In the genomic region with DNA sequence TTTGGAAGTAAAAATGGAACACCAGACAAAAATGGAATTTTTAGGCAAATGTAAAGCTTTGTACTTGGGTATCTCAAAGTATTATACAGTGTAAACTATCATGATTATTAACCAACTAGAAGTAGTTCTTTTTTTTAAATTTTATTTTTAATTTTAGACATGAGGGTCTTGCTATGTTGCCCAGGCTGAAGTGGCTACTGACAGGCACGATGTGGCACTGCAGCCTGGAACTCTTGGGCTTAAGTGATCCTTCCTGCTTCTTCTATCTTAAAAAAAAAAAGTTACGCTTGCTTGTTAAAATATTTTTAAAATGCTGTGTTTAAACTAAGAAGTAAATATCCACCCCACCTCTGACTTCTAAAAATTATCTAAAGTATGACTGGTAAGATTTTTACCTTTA, we compare ENCODE assay signal across 11 cellular contexts. TPM values are rescaled to one million over a fixed set of nuclear protein-coding genes. Genes with fewer than 3 reads are reported as not detected.
DNase-seq lines count a peak whose midpoint lies in the region; TF ChIP-seq lines count a peak whose summit lies in the region.
"Had no signal": no experiment of that assay in that cellular context is flagged by ENCODE, and none has a peak within 500 bp of the region (broad histone marks: within the 10 kb centered on the region; RNA-seq: fewer than 3 reads in every experiment).

No MANE protein-coding gene starts in this region.

- H3K79me2 ChIP-seq in MM.1S (ENCODE audit: low read length), result peaks cover 28% of the 10 kb centered on the region

- TF ChIP-seq EP300 in sigmoid colon (IDR thresholded peaks at IDR 0.05), result no peak

- no peak overlapping the region for H3K27ac ChIP-seq in MM.1S (ENCODE audit: low read length)
- H3K27ac ChIP-seq in dorsolateral prefrontal cortex, result peak overlapping the region in 52 of 59 donors; percentile 47 to 100 (median 98)
- peak overlapping the region in 3 of 4 donors; percentile 92 to 96 (median 94) for H3K27ac ChIP-seq in sigmoid colon
- H3K27ac ChIP-seq in testis, result peak overlapping the region in 1 of 2 donors; percentile 94

- no peak for TF ChIP-seq CTCF in GM06990 (IDR thresholded peaks at IDR 0.05; ENCODE audit: insufficient read depth, low read length, poor library complexity, severe bottlenecking)
- TF ChIP-seq CTCF in MM.1S (IDR thresholded peaks at IDR 0.05; ENCODE audit: low read length), result no peak
- peak in 1 of 56 donors; percentile 10 for TF ChIP-seq CTCF in dorsolateral prefrontal cortex (IDR thresholded peaks at IDR 0.05 in 54 of 56, conservative IDR thresholded peaks at IDR 0.05 in 2 of 56; ENCODE audit: low read depth in 1 of 56, partially characterized antibody in 56 of 56)
- TF ChIP-seq CTCF in sigmoid colon (IDR thresholded peaks at IDR 0.05), result no peak
- TF ChIP-seq CTCF in testis (IDR thresholded peaks at IDR 0.05), result no peak

- peak overlapping the region; percentile 59; the same call in 1 of the 2 replicates for H3K4me2 ChIP-seq in MM.1S (ENCODE audit: low read depth, low read length)

- intact Hi-C loops in dorsolateral prefrontal cortex (cut with DNase I) (loop anchor here (2.0 to 10.0 kb wide), 7 partner anchors 48 to 664 kb away; partner anchors contain the start of genes FNTB (in 1 of the 2) and MAX (in 1 of the 2)), sigmoid colon (cut with DNase I) (loop anchor here (2.0 to 5.0 kb wide), 7 partner anchors 188 to 1097 kb away; partner anchors contain the start of genes CHURC1, FNTB, GPHN and MAX), testis (cut with DNase I; ENCODE audit: low total_unique reads) (loop anchor here (10.0 kb wide), 1 partner anchor 414 kb away; no protein-coding TSS in a partner anchor)

- H3K9me3 ChIP-seq in MM.1S (replicated peaks; ENCODE audit: insufficient read depth, low read length), result no peaks in the 10 kb centered on the region
- no peaks in the 10 kb centered on the region for H3K9me3 ChIP-seq in sigmoid colon
- no peaks in the 10 kb centered on the region for H3K9me3 ChIP-seq in testis
- H3K9me3 ChIP-seq: colonic mucosa, gastroesophageal sphincter had no signal

- H4K20me1 ChIP-seq in MM.1S (ENCODE audit: insufficient read depth, low read length), result no peaks in the 10 kb centered on the region

- H3K9me2 ChIP-seq in MM.1S (replicated peaks; ENCODE audit: insufficient read depth, low read length), result no peaks in the 10 kb centered on the region

- H3K4me3 ChIP-seq in GM06990 (replicated peaks; ENCODE audit: low read depth, low read length) (peak overlapping the region; percentile 87), MM.1S (ENCODE audit: low read length) (no peak overlapping the region), dorsolateral prefrontal cortex (peak overlapping the region in 10 of 59 donors; percentile 71 to 99 (median 92)), sigmoid colon (no peak overlapping the region), testis (no peak overlapping the region)

- H2AFZ ChIP-seq in MM.1S (ENCODE audit: low read length), result no peak overlapping the region

- no peaks in the 10 kb centered on the region for H3K36me3 ChIP-seq in GM06990 (ENCODE audit: control insufficient read depth, insufficient read depth, low read length)
- H3K36me3 ChIP-seq in MM.1S (replicated peaks; ENCODE audit: insufficient read depth, low read length), result no peaks in the 10 kb centered on the region
- no peaks in the 10 kb centered on the region for H3K36me3 ChIP-seq in sigmoid colon
- H3K36me3 ChIP-seq in testis (ENCODE audit: low read depth, missing control alignments), result no peaks in the 10 kb centered on the region
- H3K36me3 ChIP-seq: colonic mucosa, gastroesophageal sphincter had no signal

- 92 to 94% methylated on average over 2 of the region's 2 CpGs for WGBS in sigmoid colon, 2 donors
- 83 to 86% methylated on average over 2 of the region's 2 CpGs for WGBS in testis, 2 donors

- peaks cover 7% of the 10 kb centered on the region; the same call in 1 of the 2 replicates for H3K4me1 ChIP-seq in MM.1S (ENCODE audit: low read length)
- H3K4me1 ChIP-seq in sigmoid colon, result peaks cover 0 to 21% (median 10%) of the 10 kb centered on the region in 4 donors
- H3K4me1 ChIP-seq in testis, result no peaks in the 10 kb centered on the region
- H3K4me1 ChIP-seq: colonic mucosa had no signal

- DNase-seq in GM06990 (ENCODE audit: extremely low read depth, insufficient read length) (no peak), MM.1S (no peak), dorsolateral prefrontal cortex (no peak), sigmoid colon (no peak), testis (no peak), mesenteric fat pad (ENCODE audit: low spot score) (no peak), SIG-M5 (lab: John Stamatoyannopoulos, UW) (no peak)
- DNase-seq: activated effector memory CD4-positive, alpha-beta T cell treated with Interleukin-2 at 50 U/mL for 16 hours; colonic mucosa; NCI-H2029 had no signal

- H3F3A ChIP-seq in MM.1S (ENCODE audit: insufficient read depth, low read length), result no peaks in the 10 kb centered on the region

- H3K27me3 ChIP-seq in GM06990 (replicated peaks; ENCODE audit: control insufficient read depth, insufficient read depth, low read length) (no peaks in the 10 kb centered on the region), MM.1S (replicated peaks; ENCODE audit: insufficient read depth, low read length) (no peaks in the 10 kb centered on the region), dorsolateral prefrontal cortex (no peaks in the 10 kb centered on the region), sigmoid colon (no peaks in the 10 kb centered on the region), testis (no peaks in the 10 kb centered on the region)
- H3K27me3 ChIP-seq: colonic mucosa, gastroesophageal sphincter had no signal

- H3K9ac ChIP-seq in MM.1S (ENCODE audit: low read length), result no peak overlapping the region

- TF ChIP-seq POLR2A in sigmoid colon (IDR thresholded peaks at IDR 0.05) (no peak), testis (IDR thresholded peaks at IDR 0.05) (no peak)

RNA-seq across cellular contexts. Expression of gene FUT8, which starts 1.9 kb away (rescaled TPM):
- 100 to 1,000 TPM in 78 of 120 experiments, 10 to 100 TPM in 42; 73.3 to 174 (median 107) TPM for total RNA-seq in dorsolateral prefrontal cortex
- 10 to 100 TPM; 22.0 to 53.9 (median 33.0) TPM for total RNA-seq in sigmoid colon
- polyA plus RNA-seq in sigmoid colon, result 10 to 100 TPM in 1 of 3 donors, 1 to 10 TPM in 2; 2.5 to 17.4 (median 7.2) TPM
- total RNA-seq in testis, result 10 to 100 TPM; 58.7 to 68.3 TPM
- 47.1 TPM for polyA plus RNA-seq in testis (ENCODE audit: insufficient read depth, low read depth, low replicate concordance)
- 24.3 TPM for total RNA-seq in mesenteric fat pad
